17 cellular contexts compared by ENCODE assay signal in the genomic region with DNA sequence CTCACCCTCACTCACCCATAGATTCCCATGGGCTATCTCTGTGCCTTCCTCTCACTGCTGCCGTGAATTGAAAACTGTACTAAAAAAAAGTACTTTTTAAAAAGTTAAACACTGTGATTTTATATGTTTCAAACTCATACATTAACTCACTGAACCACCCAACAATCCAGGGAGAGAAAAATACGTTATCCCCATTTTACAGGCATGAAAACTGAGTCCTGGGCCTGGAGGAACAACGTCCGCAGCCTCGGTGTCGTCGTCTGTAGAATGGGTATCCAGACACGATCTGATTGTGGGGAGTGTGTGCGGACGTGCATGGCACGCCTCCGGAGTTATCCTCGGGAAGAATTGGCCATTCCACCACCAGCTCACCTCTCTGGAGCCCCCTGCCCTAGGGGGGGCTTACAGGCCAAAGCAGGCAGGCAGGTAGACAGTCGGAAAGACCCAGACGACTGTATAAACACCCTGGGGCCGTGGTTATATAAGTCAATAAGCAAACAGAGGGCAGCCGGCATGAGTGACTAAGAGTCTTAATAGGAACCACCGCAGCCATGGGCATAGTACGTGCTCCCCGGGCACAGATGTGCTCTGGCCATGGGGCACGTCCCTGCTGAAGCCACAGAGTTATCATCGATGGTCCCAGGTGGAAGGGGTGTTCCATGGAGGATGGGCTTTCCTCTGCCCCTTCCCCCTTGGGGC. TPM values are rescaled to one million over a fixed set of nuclear protein-coding genes. Genes with fewer than 3 reads are reported as not detected.
A peak's percentile ranks its signal among the peaks of the same experiment; 100 is the strongest.
DNase-seq lines count a peak whose midpoint lies in the region; ATAC-seq, FAIRE-seq and TF ChIP-seq lines count a peak whose summit lies in the region.
"Had no signal": no experiment of that assay in that cellular context is flagged by ENCODE, and none has a peak within 500 bp of the region (broad histone marks: within the 10 kb centered on the region; RNA-seq: fewer than 3 reads in every experiment).

No MANE protein-coding gene starts in this region.

- H3K27ac ChIP-seq in endothelial cell of umbilical vein (ENCODE audit: insufficient read depth, low read depth, low read length), result peak overlapping the region; percentile 96
- H3K27ac ChIP-seq: Peyer's patch had no signal

- no peaks in the 10 kb centered on the region for H4K20me1 ChIP-seq in endothelial cell of umbilical vein (replicated peaks; ENCODE audit: control insufficient read depth, extremely low read depth, insufficient read depth, low read length)

- no peaks in the 10 kb centered on the region for H3K79me2 ChIP-seq in endothelial cell of umbilical vein (ENCODE audit: control insufficient read depth, insufficient read depth, low read length)

- BruUV-seq in endothelial cell of umbilical vein (replicated peaks; lab: Mats Ljungman, UMichigan), result no TSS peak

- DNase-seq in NCI-H146 (lab: John Stamatoyannopoulos, UW) (peak; percentile 57), NCI-H146 treated with DMSO at 0.1 percent for 48 hours (lab: John Stamatoyannopoulos, UW; ENCODE audit: unreplicated experiment) (no peak), RPMI7951 (ENCODE audit: low read depth) (peak; percentile 78), endothelial cell of umbilical vein (ENCODE audit: low read depth, low spot score) (no peak), CD14-positive monocyte (ENCODE audit: low spot score) (no peak), NCI-H187 (lab: John Stamatoyannopoulos, UW) (no peak)
- no peak for DNase-seq in stimulated activated CD8-positive, alpha-beta memory T cell treated with anti-CD3 and anti-CD28 coated beads, Interleukin-4, amount 100 ng/mL, for 48 hours
- DNase-seq: activated CD4-positive, alpha-beta T cell treated with anti-CD3 and anti-CD28 coated beads for 48 hours; activated T-cell treated with anti-CD3 and anti-CD28 coated beads, Interleukin-2, amount 50 U/mL, for 24 hours; CD8-positive, alpha-beta T cell; NCI-H1092; Peyer's patch had no signal

- no peak overlapping the region for H3K4me2 ChIP-seq in endothelial cell of umbilical vein (ENCODE audit: insufficient read depth, low read length)

- no peak for ATAC-seq in stimulated activated memory B cell treated with anti-CD40 and anti-IgM and Interleukin-4, amounts not matched to agents 10 μg/mL and 1 μg/mL and 100 μg/mL, for 72 hours
- ATAC-seq: CD8-positive, alpha-beta T cell had no signal

- H3K4me1 ChIP-seq in endothelial cell of umbilical vein (ENCODE audit: control insufficient read depth, extremely low read depth, insufficient read depth, low read length), result peaks cover 44% of the 10 kb centered on the region

- no peaks in the 10 kb centered on the region for H3K9me1 ChIP-seq in endothelial cell of umbilical vein (replicated peaks; ENCODE audit: control insufficient read depth, extremely low read depth, insufficient read depth, low read length)

- H3K9me3 Mint-ChIP-seq in stimulated activated memory B cell treated with anti-CD40 and anti-IgM and Interleukin-4, amounts not matched to agents 10 μg/mL and 1 μg/mL and 100 μg/mL, for 72 hours, result no peaks in the 10 kb centered on the region
- H3K9me3 Mint-ChIP-seq in CD14-positive monocyte, result peaks cover 0 to 4% (median 0%) of the 10 kb centered on the region in 7 donors
- H3K9me3 Mint-ChIP-seq: activated T-cell treated with anti-CD3 and anti-CD28 coated beads, Interleukin-2, amount 50 U/mL, for 24 hours; CD8-positive, alpha-beta T cell; dendritic cell treated with granulocyte-macrophage colony-stimulating factor and Interleukin-4, amounts not matched to agents 40 ng/mL and 50 ng/mL, for 4 days; T-helper 1 cell treated with Interleukin-12 subunit alpha and Interleukin-12 subunit beta and Interleukin-4 antibody, amounts not matched to agents 30 μg/mL and 1 μg/mL, for 36 hours had no signal

- no peak overlapping the region for H2AFZ ChIP-seq in endothelial cell of umbilical vein (ENCODE audit: low read depth, low read length)

- no peak overlapping the region for H3K4me3 ChIP-seq in endothelial cell of umbilical vein (replicated peaks in 1 of 3; ENCODE audit: insufficient read depth in 1 of 3, low read depth in 1 of 3, low read length in 3 of 3)
- H3K4me3 ChIP-seq: Peyer's patch, skin epidermis had no signal

- POLR2A ChIA-PET in endothelial cell of umbilical vein (lab: Charles Lee), result no interaction called here

- FAIRE-seq in endothelial cell of umbilical vein (lab: Jason Lieb, UNC), result no peak
- FAIRE-seq: A204.1 had no signal

- no peaks in the 10 kb centered on the region for H3K9me3 ChIP-seq in endothelial cell of umbilical vein (replicated peaks; ENCODE audit: control insufficient read depth, insufficient read depth, low read length)
- H3K9me3 ChIP-seq: Peyer's patch had no signal

- H3K36me3 Mint-ChIP-seq in stimulated activated memory B cell treated with anti-CD40 and anti-IgM and Interleukin-4, amounts not matched to agents 10 μg/mL and 1 μg/mL and 100 μg/mL, for 72 hours, result no peaks in the 10 kb centered on the region
- no peaks in the 10 kb centered on the region for H3K36me3 Mint-ChIP-seq in CD14-positive monocyte
- H3K36me3 Mint-ChIP-seq: CD8-positive, alpha-beta T cell had no signal

- dilution Hi-C loops in endothelial cell of umbilical vein (cut with MboI; ENCODE audit: extremely low pct_ligation_motif_present, low sequenced_read_pairs), result no loop called here

- no peak overlapping the region for H3K9ac ChIP-seq in endothelial cell of umbilical vein (replicated peaks; ENCODE audit: extremely low read depth, insufficient read depth, low read length)

- H3K4me1 Mint-ChIP-seq in stimulated activated memory B cell treated with anti-CD40 and anti-IgM and Interleukin-4, amounts not matched to agents 10 μg/mL and 1 μg/mL and 100 μg/mL, for 72 hours, result peaks cover 36% of the 10 kb centered on the region
- H3K4me1 Mint-ChIP-seq in CD14-positive monocyte, result peaks cover 15% of the 10 kb centered on the region

- no peak overlapping the region for H3K4me3 Mint-ChIP-seq in stimulated activated memory B cell treated with anti-CD40 and anti-IgM and Interleukin-4, amounts not matched to agents 10 μg/mL and 1 μg/mL and 100 μg/mL, for 72 hours
- peak overlapping the region in 1 of 2 donors; percentile 57 for H3K4me3 Mint-ChIP-seq in CD14-positive monocyte
- H3K4me3 Mint-ChIP-seq: activated T-cell treated with anti-CD3 and anti-CD28 coated beads, Interleukin-2, amount 50 U/mL, for 24 hours; CD8-positive, alpha-beta T cell; dendritic cell treated with granulocyte-macrophage colony-stimulating factor and Interleukin-4, amounts not matched to agents 40 ng/mL and 50 ng/mL, for 4 days; T-helper 1 cell treated with Interleukin-12 subunit alpha and Interleukin-12 subunit beta and Interleukin-4 antibody, amounts not matched to agents 30 μg/mL and 1 μg/mL, for 36 hours had no signal

- H3K27me3 Mint-ChIP-seq in stimulated activated memory B cell treated with anti-CD40 and anti-IgM and Interleukin-4, amounts not matched to agents 10 μg/mL and 1 μg/mL and 100 μg/mL, for 72 hours, result peaks cover 93% of the 10 kb centered on the region
- peaks cover 63 to 97% (median 85%) of the 10 kb centered on the region in 3 donors for H3K27me3 Mint-ChIP-seq in CD14-positive monocyte (ENCODE audit: low read depth in 3 of 3)

- no peak for TF ChIP-seq POLR2A in endothelial cell of umbilical vein (IDR thresholded peaks at IDR 0.05; ENCODE audit: low read depth, low read length)

- intact Hi-C loops in endothelial cell of umbilical vein (cut with micrococcal nuclease) (loop anchor here (10.0 kb wide), 1 partner anchor 273 kb away; the partner anchor contains the start of gene ATF4), CD14-positive monocyte (cut with micrococcal nuclease) (no loop called here)

- H3K27ac Mint-ChIP-seq in stimulated activated memory B cell treated with anti-CD40 and anti-IgM and Interleukin-4, amounts not matched to agents 10 μg/mL and 1 μg/mL and 100 μg/mL, for 72 hours, result peak overlapping the region; percentile 3
- no peak overlapping the region for H3K27ac Mint-ChIP-seq in CD14-positive monocyte
- H3K27ac Mint-ChIP-seq: activated T-cell treated with anti-CD3 and anti-CD28 coated beads, Interleukin-2, amount 50 U/mL, for 24 hours; dendritic cell treated with granulocyte-macrophage colony-stimulating factor and Interleukin-4, amounts not matched to agents 40 ng/mL and 50 ng/mL, for 4 days had no signal

- no peaks in the 10 kb centered on the region for H3K27me3 ChIP-seq in endothelial cell of umbilical vein (ENCODE audit: control insufficient read depth in 2 of 2, insufficient read depth in 2 of 2, low read length in 2 of 2)

- CTCF ChIA-PET in endothelial cell of umbilical vein (lab: Charles Lee), result interaction anchor here (1.0 to 2.1 kb wide), 4 partner anchors 11 to 59 kb away, joined by 3 to 11 read pairs (median 4); no protein-coding TSS in a partner anchor

- H3K36me3 ChIP-seq in endothelial cell of umbilical vein (ENCODE audit: control insufficient read depth in 2 of 2, extremely low read depth in 1 of 2, insufficient read depth in 2 of 2, low read length in 2 of 2), result no peaks in the 10 kb centered on the region
- H3K36me3 ChIP-seq: Peyer's patch had no signal

- TF ChIP-seq CTCF in endothelial cell of umbilical vein (IDR thresholded peaks at IDR 0.05; ENCODE audit: extremely low read depth in 1 of 2, insufficient read depth in 1 of 2, low read depth in 1 of 2, low read length in 2 of 2) (no peak), CD14-positive monocyte (IDR thresholded peaks at IDR 0.05) (no peak)

TF ChIP-seq in endothelial cell of umbilical vein, 7 proteins besides CTCF, POLR2A, EP300 and RAD21:
- TF ChIP-seq MYC (IDR thresholded peaks at IDR 0.05; ENCODE audit: low read depth, low read length) (no peak), JUN (IDR thresholded peaks at IDR 0.05; ENCODE audit: borderline replicate concordance, insufficient read depth, insufficient read length, low read depth) (no peak), FOS (IDR thresholded peaks at IDR 0.05; ENCODE audit: borderline replicate concordance, insufficient read depth, low read length) (no peak)
- TF ChIP-seq, protein P1, sequence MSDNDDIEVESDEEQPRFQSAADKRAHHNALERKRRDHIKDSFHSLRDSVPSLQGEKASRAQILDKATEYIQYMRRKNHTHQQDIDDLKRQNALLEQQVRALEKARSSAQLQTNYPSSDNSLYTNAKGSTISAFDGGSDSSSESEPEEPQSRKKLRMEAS (IDR thresholded peaks at IDR 0.05; ENCODE audit: insufficient read depth, insufficient read length), result no peak

RNA-seq across cellular contexts. Expression of gene PDGFB, which starts 7.1 kb away (rescaled TPM):
- 1.2 and 1.7 TPM in 2 replicates for total RNA-seq in RPMI7951 (2014; rRNA removed; shearing (Covaris generic))
- total RNA-seq in endothelial cell of umbilical vein, result 240 and 273 TPM in 2 replicates
- polyA plus RNA-seq in endothelial cell of umbilical vein (135 and 179 TPM in 2 replicates), CD14-positive monocyte (not detected)
- polyA plus RNA-seq in endothelial cell of umbilical vein (2011; cell fraction: cytosol; rRNA removed), result 144 and 170 TPM in 2 replicates
- 102 and 122 TPM in 2 replicates for polyA plus RNA-seq in endothelial cell of umbilical vein (2011; cell fraction: nucleus; rRNA removed)
- 57.8 and 101 TPM in 2 replicates for polyA plus RNA-seq in endothelial cell of umbilical vein (2012)
- 185 and 212 TPM in 2 replicates for polyA minus RNA-seq in endothelial cell of umbilical vein
- polyA minus RNA-seq in endothelial cell of umbilical vein (2011; cell fraction: cytosol; rRNA and poly(A)+ RNA removed), result 3.4 TPM
- 44.9 and 58.4 TPM in 2 replicates for polyA minus RNA-seq in endothelial cell of umbilical vein (2011; cell fraction: nucleus; rRNA and poly(A)+ RNA removed)

Comparison
In these comparisons a context has a peak if more than half of its experiments do, and no peak if none do; other contexts are left out.
1. DNase-seq: peak in NCI-H146 (single experiment) and RPMI7951 (single experiment); none in NCI-H146 treated with DMSO at 0.1 percent for 48 hours (single experiment), endothelial cell of umbilical vein (single experiment), CD14-positive monocyte (single experiment), stimulated activated CD8-positive, alpha-beta memory T cell treated with anti-CD3 and anti-CD28 coated beads, Interleukin-4, amount 100 ng/mL, for 48 hours (single experiment) and NCI-H187 (0 of 2).
2. RNA of gene PDGFB, which starts 7.1 kb away (total RNA-seq): 240 to 273 TPM in endothelial cell of umbilical vein; 1.2 to 1.7 TPM in RPMI7951; every median in the first group is over 10 times any median in the second.